ENCODE assay signal across 1 cellular context in genomic region chr2:115413796-115414195, GRCh38.
TF ChIP-seq lines count a peak whose summit lies in the region.

No MANE protein-coding gene starts in this region.

TF ChIP-seq in GM23338, 12 proteins besides CTCF, POLR2A, EP300 and RAD21 (continued from another document):
- no peak for TF ChIP-seq ZNF462 (CRISPR knock-in tag; IDR thresholded peaks at IDR 0.05)
